Comparison of ENCODE assay signal across 1 cellular context in the genomic region with DNA sequence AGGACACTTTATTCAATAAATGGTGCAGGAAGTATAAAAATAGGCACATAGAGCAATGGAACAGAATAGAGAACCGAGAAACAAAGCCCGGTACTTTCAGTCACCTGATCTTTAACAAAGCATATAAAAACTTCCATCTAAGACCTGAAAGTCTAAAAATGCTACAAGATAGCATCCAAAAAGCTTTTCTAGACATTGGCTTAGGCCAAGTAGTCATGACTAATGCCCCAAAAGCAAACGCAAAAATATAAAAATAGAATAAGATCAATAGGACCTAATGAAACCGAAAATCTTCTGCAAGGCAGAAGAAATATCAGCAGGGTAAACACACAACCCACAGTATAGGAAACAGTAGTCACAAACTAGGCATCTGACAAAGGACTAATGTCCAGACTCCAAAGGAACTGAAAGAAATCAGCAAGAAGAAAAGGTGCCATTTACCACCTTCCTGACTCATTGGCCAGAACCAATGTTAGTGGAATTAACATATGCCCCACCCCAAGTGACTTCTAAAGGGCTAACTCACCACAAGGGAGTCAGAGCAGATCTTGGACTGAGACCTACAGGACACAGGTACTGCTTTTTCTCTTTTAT.
TF ChIP-seq lines count a peak whose summit lies in the region.

No MANE protein-coding gene starts in this region.

TF ChIP-seq in SK-N-SH, 30 proteins besides CTCF, POLR2A, EP300 and RAD21 (continued from another document):
- TF ChIP-seq, protein P1, sequence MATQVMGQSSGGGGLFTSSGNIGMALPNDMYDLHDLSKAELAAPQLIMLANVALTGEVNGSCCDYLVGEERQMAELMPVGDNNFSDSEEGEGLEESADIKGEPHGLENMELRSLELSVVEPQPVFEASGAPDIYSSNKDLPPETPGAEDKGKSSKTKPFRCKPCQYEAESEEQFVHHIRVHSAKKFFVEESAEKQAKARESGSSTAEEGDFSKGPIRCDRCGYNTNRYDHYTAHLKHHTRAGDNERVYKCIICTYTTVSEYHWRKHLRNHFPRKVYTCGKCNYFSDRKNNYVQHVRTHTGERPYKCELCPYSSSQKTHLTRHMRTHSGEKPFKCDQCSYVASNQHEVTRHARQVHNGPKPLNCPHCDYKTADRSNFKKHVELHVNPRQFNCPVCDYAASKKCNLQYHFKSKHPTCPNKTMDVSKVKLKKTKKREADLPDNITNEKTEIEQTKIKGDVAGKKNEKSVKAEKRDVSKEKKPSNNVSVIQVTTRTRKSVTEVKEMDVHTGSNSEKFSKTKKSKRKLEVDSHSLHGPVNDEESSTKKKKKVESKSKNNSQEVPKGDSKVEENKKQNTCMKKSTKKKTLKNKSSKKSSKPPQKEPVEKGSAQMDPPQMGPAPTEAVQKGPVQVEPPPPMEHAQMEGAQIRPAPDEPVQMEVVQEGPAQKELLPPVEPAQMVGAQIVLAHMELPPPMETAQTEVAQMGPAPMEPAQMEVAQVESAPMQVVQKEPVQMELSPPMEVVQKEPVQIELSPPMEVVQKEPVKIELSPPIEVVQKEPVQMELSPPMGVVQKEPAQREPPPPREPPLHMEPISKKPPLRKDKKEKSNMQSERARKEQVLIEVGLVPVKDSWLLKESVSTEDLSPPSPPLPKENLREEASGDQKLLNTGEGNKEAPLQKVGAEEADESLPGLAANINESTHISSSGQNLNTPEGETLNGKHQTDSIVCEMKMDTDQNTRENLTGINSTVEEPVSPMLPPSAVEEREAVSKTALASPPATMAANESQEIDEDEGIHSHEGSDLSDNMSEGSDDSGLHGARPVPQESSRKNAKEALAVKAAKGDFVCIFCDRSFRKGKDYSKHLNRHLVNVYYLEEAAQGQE (IDR thresholded peaks at IDR 0.05; ENCODE audit: low read depth, low read length): no peak
- TF ChIP-seq, protein P2, sequence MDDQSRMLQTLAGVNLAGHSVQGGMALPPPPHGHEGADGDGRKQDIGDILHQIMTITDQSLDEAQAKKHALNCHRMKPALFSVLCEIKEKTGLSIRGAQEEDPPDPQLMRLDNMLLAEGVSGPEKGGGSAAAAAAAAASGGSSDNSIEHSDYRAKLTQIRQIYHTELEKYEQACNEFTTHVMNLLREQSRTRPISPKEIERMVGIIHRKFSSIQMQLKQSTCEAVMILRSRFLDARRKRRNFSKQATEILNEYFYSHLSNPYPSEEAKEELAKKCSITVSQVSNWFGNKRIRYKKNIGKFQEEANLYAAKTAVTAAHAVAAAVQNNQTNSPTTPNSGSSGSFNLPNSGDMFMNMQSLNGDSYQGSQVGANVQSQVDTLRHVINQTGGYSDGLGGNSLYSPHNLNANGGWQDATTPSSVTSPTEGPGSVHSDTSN (IDR thresholded peaks at IDR 0.05): no peak
- TF ChIP-seq FOXM1 (IDR thresholded peaks at IDR 0.05; ENCODE audit: low read depth): no peak
- no peak for TF ChIP-seq NRF1 (IDR thresholded peaks at IDR 0.05; ENCODE audit: low read depth, low read length)
